23 cellular contexts compared by ENCODE assay signal in the genomic region with DNA sequence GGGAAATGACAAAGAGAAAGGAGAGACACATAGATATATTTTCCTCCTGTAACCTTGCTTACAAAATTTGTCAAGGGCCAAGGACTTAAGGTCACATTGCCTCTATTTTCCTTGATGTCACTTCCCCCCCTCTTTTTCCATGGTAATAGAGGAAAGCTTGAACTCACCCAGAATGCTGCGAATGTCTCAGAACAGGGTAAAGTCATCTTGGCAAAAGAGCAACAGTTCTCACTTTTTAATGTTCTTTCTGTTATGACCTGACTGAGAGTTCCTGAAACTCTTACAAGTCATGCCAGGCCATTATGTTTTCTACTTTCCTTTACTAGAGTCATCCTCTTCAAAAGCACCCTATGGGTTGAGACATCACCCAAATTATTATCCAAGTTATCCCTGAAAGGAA.
"Had no signal": no experiment of that assay in that cellular context is flagged by ENCODE, and none has a peak within 500 bp of the region (broad histone marks: within the 10 kb centered on the region; RNA-seq: fewer than 3 reads in every experiment).

No MANE protein-coding gene starts in this region.

- H3K4me1 Mint-ChIP-seq: endodermal cell, mesothelial cell of epicardium had no signal

- H3K4me3 Mint-ChIP-seq: dendritic cell treated with granulocyte-macrophage colony-stimulating factor and Interleukin-4, amounts not matched to agents 40 ng/mL and 50 ng/mL, for 4 days; effector memory CD8-positive, alpha-beta T cell; endodermal cell; mesothelial cell of epicardium had no signal

- H3K36me3 Mint-ChIP-seq: mesothelial cell of epicardium had no signal

- DNase-seq: colonic mucosa; cortex of kidney; effector CD8-positive, alpha-beta T cell; effector memory CD8-positive, alpha-beta T cell; endodermal cell; erythroblast; esophagus squamous epithelium; foreskin fibroblast; foreskin melanocyte; gastrocnemius medialis; glutamatergic neuron; head of caudate nucleus; heart right ventricle; hippocampal formation; left cardiac atrium; left lung; left ventricle myocardium superior; lower lobe of right lung; mesenchymal stem cell; mucosa of descending colon had no signal

- ATAC-seq: effector memory CD8-positive, alpha-beta T cell; esophagus mucosa; gastrocnemius medialis; heart right ventricle; left cardiac atrium; left lung; left ventricle myocardium superior; lower lobe of right lung; mucosa of descending colon had no signal

- H3K27ac Mint-ChIP-seq: dendritic cell treated with granulocyte-macrophage colony-stimulating factor and Interleukin-4, amounts not matched to agents 40 ng/mL and 50 ng/mL, for 4 days; effector memory CD8-positive, alpha-beta T cell; endodermal cell; mesothelial cell of epicardium had no signal

- H3K27me3 Mint-ChIP-seq: dendritic cell treated with granulocyte-macrophage colony-stimulating factor and Interleukin-4, amounts not matched to agents 40 ng/mL and 50 ng/mL, for 4 days had no signal

- H3K9me3 Mint-ChIP-seq: dendritic cell treated with granulocyte-macrophage colony-stimulating factor and Interleukin-4, amounts not matched to agents 40 ng/mL and 50 ng/mL, for 4 days; effector memory CD8-positive, alpha-beta T cell; endodermal cell had no signal
